Comparison of ENCODE assay signal across 27 cellular contexts in the genomic region with DNA sequence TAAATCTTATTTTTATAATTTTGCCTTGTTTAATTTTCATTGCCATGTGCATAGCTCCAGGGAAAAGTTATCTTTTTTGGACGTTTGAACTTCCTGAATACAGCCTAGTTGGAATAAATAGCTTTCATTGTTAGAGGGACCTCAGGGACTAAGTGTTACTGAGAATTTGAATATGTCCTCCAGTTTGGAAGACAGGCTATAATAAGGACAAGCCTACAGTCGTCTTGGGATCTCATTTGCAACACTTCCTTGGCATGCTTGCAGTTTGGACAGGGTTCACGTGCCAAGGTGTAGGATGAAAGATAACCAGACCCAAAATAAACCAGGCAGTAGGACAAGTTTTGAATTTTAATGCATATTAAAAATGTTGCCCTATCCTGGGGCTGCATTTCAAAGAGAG.
"Had no signal": no experiment of that assay in that cellular context is flagged by ENCODE, and none has a peak within 500 bp of the region (broad histone marks: within the 10 kb centered on the region; RNA-seq: fewer than 3 reads in every experiment).

No MANE protein-coding gene starts in this region.

- H3K27ac ChIP-seq: adrenal gland, brain microvascular endothelial cell, colonic mucosa, gastroesophageal sphincter, right lobe of liver, upper lobe of left lung had no signal

- H3K4me3 Mint-ChIP-seq: activated naive CD8-positive, alpha-beta T cell; activated T-cell treated with anti-CD3 and anti-CD28 coated beads, Interleukin-2, amount 50 U/mL, for 4 hours; effector memory CD8-positive, alpha-beta T cell; naive thymus-derived CD4-positive, alpha-beta T cell; stimulated activated memory B cell treated with anti-CD40 and anti-IgM and Interleukin-4, amounts not matched to agents 10 μg/mL and 1 μg/mL and 100 μg/mL, for 72 hours; WTC11 had no signal

- H3K9me3 ChIP-seq: adrenal gland, ascending aorta, colonic mucosa, gastroesophageal sphincter, right lobe of liver, upper lobe of left lung had no signal

- H3K4me1 Mint-ChIP-seq: naive thymus-derived CD4-positive, alpha-beta T cell; stimulated activated memory B cell treated with anti-CD40 and anti-IgM and Interleukin-4, amounts not matched to agents 10 μg/mL and 1 μg/mL and 100 μg/mL, for 72 hours; WTC11 had no signal

- H3K27me3 ChIP-seq: adrenal gland, ascending aorta, brain microvascular endothelial cell, colonic mucosa, dorsolateral prefrontal cortex, gastroesophageal sphincter, right lobe of liver, upper lobe of left lung had no signal

- H3K36me3 ChIP-seq: adrenal gland, ascending aorta, brain microvascular endothelial cell, colonic mucosa, gastroesophageal sphincter, right lobe of liver, upper lobe of left lung had no signal

- H3K27me3 Mint-ChIP-seq: activated naive CD8-positive, alpha-beta T cell had no signal

- H3K4me3 ChIP-seq: adrenal gland, colonic mucosa, gastroesophageal sphincter, lung, right lobe of liver, upper lobe of left lung had no signal

- H3K36me3 Mint-ChIP-seq: activated naive CD8-positive, alpha-beta T cell; naive thymus-derived CD4-positive, alpha-beta T cell; stimulated activated memory B cell treated with anti-CD40 and anti-IgM and Interleukin-4, amounts not matched to agents 10 μg/mL and 1 μg/mL and 100 μg/mL, for 72 hours; WTC11 had no signal

- H3K9me3 Mint-ChIP-seq: activated T-helper 2 cell treated with anti-CD3 and anti-CD28 coated beads, Interferon-gamma antibody, Interleukin-2, Interleukin-4, amounts not matched to agents 10 μg/mL and 5 μg/mL and 100 μg/mL, durations not matched to agents 14 hours and 24 hours and 36 hours; WTC11 had no signal

- DNase-seq: activated CD4-positive, alpha-beta T cell treated with anti-CD3 and anti-CD28 coated beads, Interleukin-2, amount 50 U/mL, for 4 hours; activated CD8-positive, alpha-beta memory T cell treated with anti-CD3 and anti-CD28 coated beads for 24 hours; activated CD8-positive, alpha-beta memory T cell treated with anti-CD3 and anti-CD28 coated beads, Interleukin-2, amount 50 U/mL, for 4 hours; activated naive CD4-positive, alpha-beta T cell; activated T-cell treated with anti-CD3 and anti-CD28 coated beads, Interleukin-2, amount 50 U/mL, for 4 hours; adrenal gland; brain microvascular endothelial cell; colonic mucosa; effector memory CD8-positive, alpha-beta T cell; head of caudate nucleus; islet precursor cell; left colon; naive thymus-derived CD4-positive, alpha-beta T cell; right lobe of liver; small intestine; stimulated activated CD4-positive, alpha-beta T cell treated with anti-CD3 and anti-CD28 coated beads, Interleukin-15, amount 100 ng/mL, for 24 hours; T-helper 9 cell; upper lobe of left lung had no signal

- ATAC-seq: activated T-cell treated with anti-CD3 and anti-CD28 coated beads, Interleukin-2, amount 50 U/mL, for 4 hours; effector memory CD8-positive, alpha-beta T cell; esophagus mucosa; gastroesophageal sphincter; left colon; naive thymus-derived CD4-positive, alpha-beta T cell; right lobe of liver; WTC11 had no signal

- H3K27ac Mint-ChIP-seq: activated naive CD8-positive, alpha-beta T cell; activated T-helper 2 cell treated with anti-CD3 and anti-CD28 coated beads, Interferon-gamma antibody, Interleukin-2, Interleukin-4, amounts not matched to agents 10 μg/mL and 5 μg/mL and 100 μg/mL, durations not matched to agents 14 hours and 24 hours and 36 hours; effector memory CD8-positive, alpha-beta T cell; naive thymus-derived CD4-positive, alpha-beta T cell; stimulated activated memory B cell treated with anti-CD40 and anti-IgM and Interleukin-4, amounts not matched to agents 10 μg/mL and 1 μg/mL and 100 μg/mL, for 72 hours; WTC11 had no signal

- H3K4me1 ChIP-seq: adrenal gland, colonic mucosa, right lobe of liver, upper lobe of left lung had no signal
